Comparison of ENCODE assay signal across 16 cellular contexts in the genomic region with DNA sequence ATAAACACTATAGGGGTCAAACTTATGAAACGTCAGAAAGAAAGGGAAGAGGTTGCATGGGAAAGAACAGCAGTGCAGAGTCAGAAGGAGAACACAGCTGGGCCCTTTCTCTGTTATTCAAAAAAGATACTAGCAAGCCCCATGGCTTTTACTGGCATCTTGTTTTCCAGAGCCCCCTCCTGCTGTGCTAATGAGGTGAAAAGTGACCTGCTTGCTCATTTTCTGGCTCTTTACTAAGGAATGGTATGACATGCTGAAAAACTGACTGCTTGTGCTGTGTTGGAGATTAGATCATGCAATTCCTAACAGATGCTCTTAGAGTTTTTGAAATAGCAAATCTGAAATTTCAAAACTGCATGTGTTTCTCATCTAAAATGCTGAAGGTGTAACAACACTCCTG.
DNase-seq lines count a peak whose midpoint lies in the region; ATAC-seq, FAIRE-seq and TF ChIP-seq lines count a peak whose summit lies in the region.
"Had no signal": no experiment of that assay in that cellular context is flagged by ENCODE, and none has a peak within 500 bp of the region (broad histone marks: within the 10 kb centered on the region; RNA-seq: fewer than 3 reads in every experiment).

No MANE protein-coding gene starts in this region.

- TF ChIP-seq CTCF in H1 (IDR thresholded peaks at IDR 0.05; ENCODE audit: control extremely low read depth in 1 of 3, insufficient read depth in 1 of 3, low read depth in 1 of 3, low read length in 3 of 3) = no peak
- TF ChIP-seq CTCF in PC-3 (conservative IDR thresholded peaks at IDR 0.05; ENCODE audit: low read depth, low read length) = no peak

- no peak for ATAC-seq in PC-3
- no peak for ATAC-seq in GM18867 (IDR thresholded peaks at IDR 0.05; ENCODE audit: unreplicated experiment)
- ATAC-seq: stimulated activated memory B cell treated with anti-CD40 and anti-IgM and Interleukin-4, amounts not matched to agents 10 μg/mL and 1 μg/mL and 100 μg/mL, for 72 hours had no signal

- H3K4me1 Mint-ChIP-seq in activated naive CD4-positive, alpha-beta T cell treated with anti-CD3 and anti-CD28 coated beads for 36 hours (ENCODE audit: low read depth) = no peaks in the 10 kb centered on the region
- H3K4me1 Mint-ChIP-seq: stimulated activated memory B cell treated with anti-CD40 and anti-IgM and Interleukin-4, amounts not matched to agents 10 μg/mL and 1 μg/mL and 100 μg/mL, for 72 hours had no signal

- H3K4me2 ChIP-seq in H1 (ENCODE audit: insufficient read depth in 1 of 2, low read depth in 2 of 2, low read length in 2 of 2) = peak overlapping the region; percentile 1 to 35; a peak in 1 of 4 replicates
- no peak overlapping the region for H3K4me2 ChIP-seq in PC-3 (ENCODE audit: low read length)
- H3K4me2 ChIP-seq: KMS-11 had no signal

- H3K4me3 ChIP-seq in H1 (ENCODE audit: extremely low read depth in 1 of 4, insufficient read depth in 2 of 4, low read depth in 3 of 4, low read length in 4 of 4) (no peak overlapping the region), PC-3 (ENCODE audit: low read length) (no peak overlapping the region)
- H3K4me3 ChIP-seq: right atrium auricular region, SK-N-MC had no signal

- H3K27ac Mint-ChIP-seq in activated naive CD4-positive, alpha-beta T cell treated with anti-CD3 and anti-CD28 coated beads for 36 hours = no peak overlapping the region
- H3K27ac Mint-ChIP-seq: stimulated activated memory B cell treated with anti-CD40 and anti-IgM and Interleukin-4, amounts not matched to agents 10 μg/mL and 1 μg/mL and 100 μg/mL, for 72 hours had no signal

- H3K56ac ChIP-seq in H1 (replicated peaks; ENCODE audit: insufficient read length, low read depth, low read length) = no peak overlapping the region

- H3K4me1 ChIP-seq in H1 (replicated peaks in 1 of 4; ENCODE audit: control insufficient read depth in 3 of 4, insufficient read depth in 4 of 4, low read length in 3 of 4) = peaks cover 0 to 12% (median 4%) of the 10 kb centered on the region in 4 experiments; a peak in 4 of 7 replicates
- no peaks in the 10 kb centered on the region for H3K4me1 ChIP-seq in PC-3 (ENCODE audit: insufficient read depth, low read length)
- H3K4me1 ChIP-seq: right atrium auricular region had no signal

- no peak overlapping the region for H3K23ac ChIP-seq in H1 (ENCODE audit: insufficient read length)

- no peak overlapping the region for H3K18ac ChIP-seq in H1 (ENCODE audit: extremely low read depth, low read length)

- H2BK15ac ChIP-seq in H1 (ENCODE audit: low read length) = no peak overlapping the region

- WGBS in H1 (ENCODE audit: extremely low coverage in 1 of 2, insufficient coverage in 1 of 2, insufficient read length in 1 of 2, insufficient replicate concordance in 2 of 2, low coverage in 1 of 2, low lambda C conversion rate in 2 of 2, missing lambda C conversion rate in 1 of 2), 2 experiments = 15% methylated on average over 1 of the region's 1 CpG; no CpG with 5 or more reads in 1 of the 2 experiments

- POLR2A ChIA-PET in H1 (lab: Charles Lee; ENCODE audit: partially characterized antibody) = no interaction called here
- POLR2A ChIA-PET in PC-3 (lab: Charles Lee; ENCODE audit: unreplicated experiment) = no interaction called here

- peaks cover 0 to 20% (median 4%) of the 10 kb centered on the region in 4 experiments; a peak in 4 of 8 replicates for H3K36me3 ChIP-seq in H1 (ENCODE audit: control insufficient read depth in 2 of 4, insufficient read depth in 4 of 4, low read length in 3 of 4)
- H3K36me3 ChIP-seq in PC-3 (ENCODE audit: low read depth, low read length) = no peaks in the 10 kb centered on the region
- H3K36me3 ChIP-seq: right atrium auricular region had no signal

- peak overlapping the region; percentile 74 for H4K5ac ChIP-seq in H1 (ENCODE audit: insufficient read length, low read depth, low read length)

- intact Hi-C loops in PC-3 (cut with micrococcal nuclease) = no loop called here
- intact Hi-C loops in activated naive CD4-positive, alpha-beta T cell treated with anti-CD3 and anti-CD28 coated beads for 36 hours (cut with micrococcal nuclease) = no loop called here

- FAIRE-seq in H1 (lab: Jason Lieb, UNC) = peak; percentile 75

- H3K79me1 ChIP-seq in H1 (ENCODE audit: low read depth, low read length) = no peaks in the 10 kb centered on the region

- DNase-seq in GM03348 (ENCODE audit: low spot score) = peak; percentile 16
- DNase-seq in NCI-H1694 (lab: John Stamatoyannopoulos, UW) = peak; percentile 1
- DNase-seq in H1 (ENCODE audit: low read depth in 1 of 2, low spot score in 2 of 2) = peak; percentile 46 to 51
- peak; percentile 19 for DNase-seq in non-pigmented ciliary epithelial cell (ENCODE audit: low read depth)
- no peak for DNase-seq in PC-3
- DNase-seq in stimulated activated CD4-positive, alpha-beta T cell treated with anti-CD3 and anti-CD28 coated beads, Interleukin-1b, Interleukin-23, amount 100 ng/mL, for 48 hours = no peak
- no peak for DNase-seq in activated naive CD4-positive, alpha-beta T cell treated with anti-CD3 and anti-CD28 coated beads for 36 hours
- DNase-seq: activated naive CD4-positive, alpha-beta T cell treated with Interleukin-2 at 50 U/mL for 16 hours; NCI-H1930; OCI-M1 had no signal

- no peaks in the 10 kb centered on the region for H3K36me3 Mint-ChIP-seq in activated naive CD4-positive, alpha-beta T cell treated with anti-CD3 and anti-CD28 coated beads for 36 hours (ENCODE audit: low read depth)

- no peak for TF ChIP-seq EP300 in H1 (IDR thresholded peaks at IDR 0.05; ENCODE audit: borderline replicate concordance in 1 of 2, low read depth in 2 of 2, low read length in 2 of 2)

- no peak overlapping the region for H2BK120ac ChIP-seq in H1 (replicated peaks; ENCODE audit: low read depth, low read length)

- no peak overlapping the region for H3K14ac ChIP-seq in H1 (ENCODE audit: insufficient read length)

- no peaks in the 10 kb centered on the region for H3K9me2 ChIP-seq in PC-3 (replicated peaks; ENCODE audit: low read length)

- H3K9me3 Mint-ChIP-seq in activated naive CD4-positive, alpha-beta T cell treated with anti-CD3 and anti-CD28 coated beads for 36 hours = peaks cover 8% of the 10 kb centered on the region

- no peak overlapping the region for H2BK12ac ChIP-seq in H1 (ENCODE audit: low read depth, low read length)

- TF ChIP-seq RAD21 in H1 (IDR thresholded peaks at IDR 0.05 in 1 of 2, conservative IDR thresholded peaks at IDR 0.05 in 1 of 2; ENCODE audit: low read depth in 2 of 2, low read length in 2 of 2) = peak in 1 of 2 experiments; percentile 11; a peak in 1 of 4 replicates

- H3K9ac ChIP-seq in H1 (replicated peaks in 1 of 4; ENCODE audit: extremely low read depth in 1 of 4, low read depth in 3 of 4, low read length in 3 of 4) (no peak overlapping the region), PC-3 (ENCODE audit: low read length) (no peak overlapping the region)
- H3K9ac ChIP-seq: KMS-11 had no signal

- no peak overlapping the region for H3K4ac ChIP-seq in H1 (replicated peaks; ENCODE audit: insufficient read length, low read depth, low read length)

- no peak overlapping the region for H4K91ac ChIP-seq in H1 (replicated peaks; ENCODE audit: insufficient read length, low read length)

- H3K79me2 ChIP-seq in H1 (ENCODE audit: control insufficient read depth in 1 of 2, insufficient read depth in 2 of 2, low read length in 2 of 2) (no peaks in the 10 kb centered on the region), PC-3 (ENCODE audit: low read length) (no peaks in the 10 kb centered on the region)

- H4K8ac ChIP-seq in H1 (ENCODE audit: extremely low read depth, insufficient read depth, low read length) = no peak overlapping the region

- H2BK5ac ChIP-seq in H1 (ENCODE audit: low read depth, low read length) = no peak overlapping the region; the same call in 1 of the 2 replicates

- H3K4me3 Mint-ChIP-seq in activated naive CD4-positive, alpha-beta T cell treated with anti-CD3 and anti-CD28 coated beads for 36 hours = no peak overlapping the region
- H3K4me3 Mint-ChIP-seq: stimulated activated memory B cell treated with anti-CD40 and anti-IgM and Interleukin-4, amounts not matched to agents 10 μg/mL and 1 μg/mL and 100 μg/mL, for 72 hours had no signal

- no peak overlapping the region for H2AFZ ChIP-seq in H1 (ENCODE audit: low read length)
- no peak overlapping the region for H2AFZ ChIP-seq in PC-3 (ENCODE audit: low read length)

- no TSS peak for BruUV-seq in PC-3 (replicated peaks; lab: Mats Ljungman, UMichigan)

- no peaks in the 10 kb centered on the region for H3F3A ChIP-seq in PC-3 (ENCODE audit: low read length, unreplicated experiment)

- H3K27me3 Mint-ChIP-seq in activated naive CD4-positive, alpha-beta T cell treated with anti-CD3 and anti-CD28 coated beads for 36 hours (ENCODE audit: low read depth) = peaks cover 3% of the 10 kb centered on the region

- H3K9me3 ChIP-seq in H1 (ENCODE audit: insufficient read depth in 2 of 2, low read depth in 1 of 2, low read length in 1 of 2) (peaks cover 32 to 36% of the 10 kb centered on the region in 2 experiments), PC-3 (ENCODE audit: low read length) (peaks cover 14% of the 10 kb centered on the region; the same call in 1 of the 2 replicates)

- no peak overlapping the region for H2AK5ac ChIP-seq in H1 (ENCODE audit: low read depth, low read length)

- TF ChIP-seq POLR2A in H1 (IDR thresholded peaks at IDR 0.05; ENCODE audit: control extremely low read depth in 1 of 2, low read depth in 2 of 2, low read length in 2 of 2) = no peak

- CTCF ChIA-PET in H1 (lab: Charles Lee; ENCODE audit: partially characterized antibody) (no interaction called here), PC-3 (lab: Charles Lee) (no interaction called here)
- CTCF ChIA-PET in activated naive CD4-positive, alpha-beta T cell treated with anti-CD3 and anti-CD28 coated beads for 36 hours (lab: Charles Lee) = no interaction called here

- H4K20me1 ChIP-seq in H1 (replicated peaks in 1 of 2; ENCODE audit: control insufficient read depth in 1 of 2, insufficient read depth in 2 of 2, low read length in 2 of 2) = no peaks in the 10 kb centered on the region
- no peaks in the 10 kb centered on the region for H4K20me1 ChIP-seq in PC-3 (ENCODE audit: low read length)

- H3K23me2 ChIP-seq in H1 (ENCODE audit: low read depth, low read length) = no peaks in the 10 kb centered on the region

- no peaks in the 10 kb centered on the region for H3K27me3 ChIP-seq in H1 (replicated peaks in 1 of 4; ENCODE audit: control insufficient read depth in 3 of 4, extremely low read depth in 1 of 4, insufficient read depth in 3 of 4, low read length in 3 of 4)
- no peaks in the 10 kb centered on the region for H3K27me3 ChIP-seq in PC-3 (ENCODE audit: low read length)
- H3K27me3 ChIP-seq: right atrium auricular region had no signal

- H3K27ac ChIP-seq in H1 (ENCODE audit: low read depth, low read length) = no peak overlapping the region
- H3K27ac ChIP-seq in PC-3 (ENCODE audit: low read length) = no peak overlapping the region
- H3K27ac ChIP-seq: KMS-11, right atrium auricular region, SK-N-MC, VCaP had no signal

- no peak overlapping the region for H2BK20ac ChIP-seq in H1 (ENCODE audit: low read length)

TF ChIP-seq in H1, 55 proteins besides CTCF, POLR2A, EP300 and RAD21 (continues in another document):
- no peak for TF ChIP-seq TAF7 (optimal IDR thresholded peaks at IDR 0.05; ENCODE audit: borderline replicate concordance, low read depth, low read length)

Comparison
In these comparisons a context has a peak if more than half of its experiments do, and no peak if none do; other contexts are left out.
1. DNase-seq: peak in GM03348 (single experiment), NCI-H1694 (single experiment), H1 (2 of 2) and non-pigmented ciliary epithelial cell (single experiment); none in PC-3 (single experiment), stimulated activated CD4-positive, alpha-beta T cell treated with anti-CD3 and anti-CD28 coated beads, Interleukin-1b, Interleukin-23, amount 100 ng/mL, for 48 hours (single experiment) and activated naive CD4-positive, alpha-beta T cell treated with anti-CD3 and anti-CD28 coated beads for 36 hours (single experiment).